8 cellular contexts compared by ENCODE assay signal in the genomic region with DNA sequence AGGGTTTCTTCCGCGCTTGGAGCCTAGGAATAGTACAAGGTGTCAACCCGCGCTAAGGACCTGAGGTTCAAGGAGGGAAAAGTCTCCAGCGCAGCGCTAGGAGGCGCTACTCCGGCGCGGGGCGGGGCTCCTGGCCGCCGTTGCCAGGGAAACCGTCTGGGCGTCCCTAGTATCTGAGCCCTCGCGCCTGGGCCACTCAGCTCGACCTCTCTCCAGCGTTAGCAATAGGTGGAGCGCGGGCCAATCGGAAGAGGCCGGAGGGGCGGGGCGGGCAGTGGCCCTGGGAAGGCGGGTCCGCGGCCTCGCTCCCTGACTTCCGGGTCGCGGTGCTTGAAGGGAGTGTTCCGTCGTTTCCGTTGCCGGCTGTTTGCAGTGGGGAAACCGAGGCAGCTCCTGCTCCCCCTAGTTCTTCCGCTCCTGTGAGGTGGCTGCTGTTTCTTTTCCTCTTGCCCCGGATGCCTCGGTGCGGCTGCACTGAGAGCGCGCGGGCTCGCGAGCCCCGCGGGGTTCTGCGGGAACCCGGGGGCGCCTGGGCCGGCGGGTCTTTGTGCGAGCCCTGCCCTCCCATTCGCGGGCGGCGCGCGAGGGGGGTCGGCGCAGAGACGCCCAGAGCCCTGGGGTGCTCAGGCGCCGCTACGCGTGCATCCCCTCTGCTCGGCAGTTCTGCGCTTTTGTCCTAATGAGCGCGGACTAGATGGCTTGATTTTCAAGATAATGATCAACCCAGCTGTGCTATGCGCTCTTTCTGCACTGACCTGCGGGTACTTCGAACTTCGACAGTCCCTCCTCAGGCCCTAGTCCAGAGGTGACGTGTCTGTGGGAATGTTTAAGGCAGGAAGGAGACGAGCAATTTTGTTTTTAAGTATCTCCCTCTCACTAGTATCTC. TPM values are rescaled to one million over a fixed set of nuclear protein-coding genes. Genes with fewer than 3 reads are reported as not detected.
A peak's percentile ranks its signal among the peaks of the same experiment; 100 is the strongest.
DNase-seq lines count a peak whose midpoint lies in the region; ATAC-seq and TF ChIP-seq lines count a peak whose summit lies in the region.

A gene with protein sequence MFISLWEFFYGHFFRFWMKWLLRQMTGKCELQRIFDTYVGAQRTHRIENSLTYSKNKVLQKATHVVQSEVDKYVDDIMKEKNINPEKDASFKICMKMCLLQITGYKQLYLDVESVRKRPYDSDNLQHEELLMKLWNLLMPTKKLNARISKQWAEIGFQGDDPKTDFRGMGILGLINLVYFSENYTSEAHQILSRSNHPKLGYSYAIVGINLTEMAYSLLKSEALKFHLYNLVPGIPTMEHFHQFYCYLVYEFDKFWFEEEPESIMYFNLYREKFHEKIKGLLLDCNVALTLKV (plus strand): TSS at position 312 of the 886 bp plus-strand sequence. CDS start 1,261 bp downstream, outside the sequence.

- H3K27ac ChIP-seq in SK-N-SH (ENCODE audit: low read depth in 2 of 2, low read length in 1 of 2) (peak within 1 kb of the TSS; percentile 58 to 93), thoracic aorta (peak within 1 kb of the TSS; percentile 75 to 82)

- H3K27ac Mint-ChIP-seq in HFFc6: peak within 1 kb of the TSS; percentile 85
- peak within 1 kb of the TSS; percentile 88 for H3K27ac Mint-ChIP-seq in activated naive CD4-positive, alpha-beta T cell treated with anti-CD3 and anti-CD28 coated beads, Interleukin-2, amount 50 U/mL, for 24 hours

- peak within 1 kb of the TSS; percentile 87 for H3K4me2 ChIP-seq in SK-N-SH

- H3K79me2 ChIP-seq in SK-N-SH (ENCODE audit: insufficient read depth): peaks cover 40% of the 10 kb centered on the region

- under 1% methylated on average over 23 of the region's 77 CpGs for WGBS in SK-N-SH (ENCODE audit: low lambda C conversion rate)

- H3K36me3 Mint-ChIP-seq in HFFc6 (ENCODE audit: low read depth): peaks cover 16% of the 10 kb centered on the region
- H3K36me3 Mint-ChIP-seq in activated naive CD4-positive, alpha-beta T cell treated with anti-CD3 and anti-CD28 coated beads, Interleukin-2, amount 50 U/mL, for 24 hours: peaks cover 15% of the 10 kb centered on the region

- DNase-seq in HFFc6 (peak; percentile 97), NB4 (ENCODE audit: low read depth) (peak; percentile 97), SK-N-SH (peak; percentile 98), glomerular endothelial cell (ENCODE audit: extremely low read depth, low read depth, low spot score) (peak; percentile 56), omental fat pad (ENCODE audit: low spot score) (peak; percentile 97), thoracic aorta (ENCODE audit: low spot score) (peak; percentile 97)

- peak within 1 kb of the TSS; percentile 96 for H3K4me3 Mint-ChIP-seq in HFFc6
- H3K4me3 Mint-ChIP-seq in activated naive CD4-positive, alpha-beta T cell treated with anti-CD3 and anti-CD28 coated beads, Interleukin-2, amount 50 U/mL, for 24 hours: peak within 1 kb of the TSS; percentile 86

- peak within 1 kb of the TSS; percentile 91 for H2AFZ ChIP-seq in SK-N-SH (ENCODE audit: low read depth)

- H3K36me3 ChIP-seq in SK-N-SH (replicated peaks in 1 of 2; ENCODE audit: control insufficient read depth in 1 of 2, insufficient read depth in 2 of 2, low read length in 1 of 2) (peaks cover 26 to 29% of the 10 kb centered on the region in 2 experiments), thoracic aorta (no peaks in the 10 kb centered on the region)

- TF ChIP-seq CTCF in HFFc6 (IDR thresholded peaks at IDR 0.05) (peak; percentile 94), NB4 (IDR thresholded peaks at IDR 0.05; ENCODE audit: low read depth, low read length) (peak; percentile 86), SK-N-SH (IDR thresholded peaks at IDR 0.05) (peak; percentile 95), omental fat pad (IDR thresholded peaks at IDR 0.05) (peak in 2 of 3 donors; percentile 8 to 64), thoracic aorta (IDR thresholded peaks at IDR 0.05) (peak; percentile 87)

- TF ChIP-seq POLR2A in NB4 (IDR thresholded peaks at IDR 0.05; ENCODE audit: extremely low read depth, insufficient read length): peak; percentile 67

- H3K9me3 ChIP-seq in SK-N-SH (0 out of 2 replicates have a peak, but pooled peaks cover 4% of the 10 kb centered on the region), thoracic aorta (no peaks in the 10 kb centered on the region)

- ATAC-seq in omental fat pad (ENCODE audit: low FRiP score) (peak; percentile 100), thoracic aorta (ENCODE audit: insufficient number of reproducible peaks, low FRiP score, low read depth) (peak; percentile 98)

- TF ChIP-seq EP300 in SK-N-SH (IDR thresholded peaks at IDR 0.05; ENCODE audit: borderline replicate concordance in 1 of 2, low read depth in 1 of 2, low read length in 1 of 2): peak; percentile 9 to 18; a peak in 2 of 4 replicates

- CTCF ChIA-PET in SK-N-SH (lab: Yijun Ruan, JAX): interaction anchor here (0.6 to 2.3 kb wide), 27 partner anchors 8 to 609 kb away, joined by 3 to 13 read pairs (median 3); partner anchors contain the start of genes CLGN and RNF150

- H4K20me1 ChIP-seq in SK-N-SH (ENCODE audit: insufficient read depth): no peaks in the 10 kb centered on the region

- no peaks in the 10 kb centered on the region for H3K9me2 ChIP-seq in SK-N-SH

- peaks cover 9 to 11% of the 10 kb centered on the region in 2 experiments; a peak in 3 of 4 replicates for H3K4me1 ChIP-seq in SK-N-SH (ENCODE audit: control insufficient read depth in 1 of 2, insufficient read depth in 2 of 2, low read depth in 1 of 2, low read length in 1 of 2)
- H3K4me1 ChIP-seq in thoracic aorta (ENCODE audit: control insufficient read depth in 1 of 2, low read depth in 2 of 2): peaks cover 3 to 20% of the 10 kb centered on the region in 2 donors

- no peaks in the 10 kb centered on the region for H3K27me3 ChIP-seq in SK-N-SH (ENCODE audit: insufficient read depth)
- no peaks in the 10 kb centered on the region for H3K27me3 ChIP-seq in thoracic aorta (replicated peaks; ENCODE audit: insufficient read depth)

- H3K4me3 ChIP-seq in GM08714 (ENCODE audit: low read length) (peak within 1 kb of the TSS; percentile 86), NB4 (ENCODE audit: low read depth, low read length) (peak within 1 kb of the TSS; percentile 87), SK-N-SH (ENCODE audit: low read depth in 2 of 2, low read length in 1 of 2) (peak within 1 kb of the TSS; percentile 82 to 93), thoracic aorta (peak within 1 kb of the TSS; percentile 88)

- H3F3A ChIP-seq in SK-N-SH (replicated peaks; ENCODE audit: insufficient read depth): no peaks in the 10 kb centered on the region

- H3K27me3 Mint-ChIP-seq in HFFc6 (ENCODE audit: insufficient read depth): peaks cover 3% of the 10 kb centered on the region
- no peaks in the 10 kb centered on the region for H3K27me3 Mint-ChIP-seq in activated naive CD4-positive, alpha-beta T cell treated with anti-CD3 and anti-CD28 coated beads, Interleukin-2, amount 50 U/mL, for 24 hours

- TF ChIP-seq RAD21 in SK-N-SH (IDR thresholded peaks at IDR 0.05; ENCODE audit: low read length): peak; percentile 55

- POLR2A ChIA-PET in SK-N-SH (lab: Yijun Ruan, JAX): interaction anchor here (0.6 to 1.7 kb wide), 7 partner anchors 13 to 872 kb away, joined by 3 to 13 read pairs (median 3); partner anchors contain the start of genes CLGN, SCOC and TBC1D9

- no peaks in the 10 kb centered on the region for H3K9me3 Mint-ChIP-seq in HFFc6
- H3K9me3 Mint-ChIP-seq in activated naive CD4-positive, alpha-beta T cell treated with anti-CD3 and anti-CD28 coated beads, Interleukin-2, amount 50 U/mL, for 24 hours: no peaks in the 10 kb centered on the region

- peaks cover 26% of the 10 kb centered on the region for H3K4me1 Mint-ChIP-seq in HFFc6 (ENCODE audit: low read depth)
- H3K4me1 Mint-ChIP-seq in activated naive CD4-positive, alpha-beta T cell treated with anti-CD3 and anti-CD28 coated beads, Interleukin-2, amount 50 U/mL, for 24 hours: peaks cover 32% of the 10 kb centered on the region

- H3K9ac ChIP-seq in SK-N-SH: peak within 1 kb of the TSS; percentile 88

TF ChIP-seq in SK-N-SH, 30 proteins besides CTCF, POLR2A, EP300 and RAD21 (continues in another document):
- TF ChIP-seq RFX5 (IDR thresholded peaks at IDR 0.05; ENCODE audit: low read length) (peak; percentile 86), TCF12 (IDR thresholded peaks at IDR 0.05) (peak; percentile 3; the same call in 1 of the 2 replicates), POLR2AphosphoS5 (IDR thresholded peaks at IDR 0.05; ENCODE audit: low read depth, low read length) (peak; percentile 93), TAF1 (IDR thresholded peaks at IDR 0.05; ENCODE audit: borderline replicate concordance, low read depth, low read length) (peak; percentile 37; the same call in 1 of the 2 replicates), SIN3A (IDR thresholded peaks at IDR 0.05; ENCODE audit: borderline replicate concordance, low read depth, low read length) (peak; percentile 65; the same call in 1 of the 2 replicates), CHD2 (IDR thresholded peaks at IDR 0.05; ENCODE audit: low read length, partially characterized antibody) (peak; percentile 38), GATA2 (CRISPR knock-in tag; IDR thresholded peaks at IDR 0.05) (peak; percentile 86), ELF1 (IDR thresholded peaks at IDR 0.05) (peak; percentile 90), MXI1 (IDR thresholded peaks at IDR 0.05; ENCODE audit: low read depth, low read length) (peak; percentile 85)
- TF ChIP-seq, protein P1, sequence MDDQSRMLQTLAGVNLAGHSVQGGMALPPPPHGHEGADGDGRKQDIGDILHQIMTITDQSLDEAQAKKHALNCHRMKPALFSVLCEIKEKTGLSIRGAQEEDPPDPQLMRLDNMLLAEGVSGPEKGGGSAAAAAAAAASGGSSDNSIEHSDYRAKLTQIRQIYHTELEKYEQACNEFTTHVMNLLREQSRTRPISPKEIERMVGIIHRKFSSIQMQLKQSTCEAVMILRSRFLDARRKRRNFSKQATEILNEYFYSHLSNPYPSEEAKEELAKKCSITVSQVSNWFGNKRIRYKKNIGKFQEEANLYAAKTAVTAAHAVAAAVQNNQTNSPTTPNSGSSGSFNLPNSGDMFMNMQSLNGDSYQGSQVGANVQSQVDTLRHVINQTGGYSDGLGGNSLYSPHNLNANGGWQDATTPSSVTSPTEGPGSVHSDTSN (IDR thresholded peaks at IDR 0.05): no peak
- TF ChIP-seq, protein P2, sequence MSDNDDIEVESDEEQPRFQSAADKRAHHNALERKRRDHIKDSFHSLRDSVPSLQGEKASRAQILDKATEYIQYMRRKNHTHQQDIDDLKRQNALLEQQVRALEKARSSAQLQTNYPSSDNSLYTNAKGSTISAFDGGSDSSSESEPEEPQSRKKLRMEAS (IDR thresholded peaks at IDR 0.05; ENCODE audit: low read depth): peak; percentile 85

RNA-seq across cellular contexts. Expression of the gene that starts here (rescaled TPM):
- 10 to 100 TPM; 18.9 to 23.7 (median 21.2) TPM for total RNA-seq in HFFc6 (2021; fragmentation: NEBNext Ultra II Directional; extraction: Animal tissue kit (Norgen Biotek cat#: 25700))
- polyA plus RNA-seq in SK-N-SH (2012; rRNA removed): 5.0 and 7.1 TPM in 2 replicates
- polyA plus RNA-seq in SK-N-SH (2012; cell fraction: cytosol; rRNA removed): 8.4 and 13.3 TPM in 2 replicates
- 6.1 and 10.6 TPM in 2 replicates for polyA plus RNA-seq in SK-N-SH (2012; cell fraction: nucleus; rRNA removed)
- total RNA-seq in glomerular endothelial cell: 12.8 and 19.1 TPM in 2 replicates
- total RNA-seq in omental fat pad: 10 to 100 TPM; 13.1 to 18.6 (median 17.7) TPM
- 10 to 100 TPM; 22.3 to 26.1 TPM for total RNA-seq in thoracic aorta

Comparison
In these comparisons a context has a peak if more than half of its experiments do, and no peak if none do; other contexts are left out.
1. Peak in every context shown above with its lines: DNase-seq, ATAC-seq, H3K4me3 ChIP-seq and H3K27ac ChIP-seq.
2. CTCF ChIP-seq: peak in every context shown above with its lines; median percentile 95 in SK-N-SH; 94 in HFFc6; 87 in thoracic aorta; 86 in NB4; 36 in omental fat pad.